Comparison of ENCODE assay signal across 19 cellular contexts in genomic region chr11:64739871-64740270, GRCh38. TPM values are rescaled to one million over a fixed set of nuclear protein-coding genes. Genes with fewer than 3 reads are reported as not detected.
DNase-seq lines count a peak whose midpoint lies in the region; ATAC-seq and TF ChIP-seq lines count a peak whose summit lies in the region.
"Had no signal": no experiment of that assay in that cellular context is flagged by ENCODE, and none has a peak within 500 bp of the region (broad histone marks: within the 10 kb centered on the region; RNA-seq: fewer than 3 reads in every experiment).

No MANE protein-coding gene starts in this region.

- H3K4me3 ChIP-seq in right cardiac atrium (ENCODE audit: low read length) (no peak overlapping the region), coronary artery (no peak overlapping the region)
- H3K4me3 ChIP-seq: Peyer's patch had no signal

- POLR2A ChIA-PET in activated B cell treated with CpG ODN at 0.5 μM for 24 hours (lab: Charles Lee) = interaction anchor here (0.5 to 1.4 kb wide), 5 partner anchors 10 to 111 kb away, joined by 3 to 5 read pairs (median 4); partner anchors contain the start of gene SF1
- POLR2A ChIA-PET in naive thymus-derived CD8-positive, alpha-beta T cell (lab: Charles Lee) = interaction anchor here (1.2 to 45.2 kb wide), 2 partner anchors 15 to 31 kb away, joined by 5 to 2320 read pairs; partner anchors contain the start of genes PYGM and SF1

- DNase-seq in right cardiac atrium (peak in 2 of 3 donors; percentile 21 to 57), left ventricle myocardium superior (no peak), activated B cell treated with CpG ODN at 0.5 μM for 24 hours (no peak), foreskin keratinocyte (no peak), epidermal melanocyte (ENCODE audit: insufficient read length, low spot score) (no peak), coronary artery (ENCODE audit: low spot score) (no peak)
- no peak for DNase-seq in naive thymus-derived CD8-positive, alpha-beta T cell
- DNase-seq: H7, IMR-90, NCI-H1105, NCI-H1694, NCI-H2081 treated with DMSO at 0.1 percent for 48 hours, NCI-H2171 treated with DMSO at 0.1 percent for 48 hours, NCI-H446, NCI-H526, Peyer's patch had no signal

- no peaks in the 10 kb centered on the region for H3K27me3 Mint-ChIP-seq in activated B cell treated with CpG ODN at 0.5 μM for 24 hours
- H3K27me3 Mint-ChIP-seq in naive thymus-derived CD8-positive, alpha-beta T cell = no peaks in the 10 kb centered on the region

- H3K4me1 Mint-ChIP-seq in activated B cell treated with CpG ODN at 0.5 μM for 24 hours = peaks cover 35% of the 10 kb centered on the region
- peaks cover 28 to 59% (median 51%) of the 10 kb centered on the region in 4 donors for H3K4me1 Mint-ChIP-seq in naive thymus-derived CD8-positive, alpha-beta T cell

- peak overlapping the region; percentile 24 for H3K27ac Mint-ChIP-seq in activated B cell treated with CpG ODN at 0.5 μM for 24 hours
- peak overlapping the region in 5 of 10 donors; percentile 15 to 85 (median 65) for H3K27ac Mint-ChIP-seq in naive thymus-derived CD8-positive, alpha-beta T cell

- no peak for TF ChIP-seq CTCF in activated B cell treated with CpG ODN at 0.5 μM for 24 hours (IDR thresholded peaks at IDR 0.05)
- no peak for TF ChIP-seq CTCF in foreskin keratinocyte (conservative IDR thresholded peaks at IDR 0.05)
- no peak for TF ChIP-seq CTCF in coronary artery (IDR thresholded peaks at IDR 0.05)

- H3K36me3 Mint-ChIP-seq in activated B cell treated with CpG ODN at 0.5 μM for 24 hours (ENCODE audit: low read depth) = peaks cover 67% of the 10 kb centered on the region
- peaks cover 0 to 68% (median 3%) of the 10 kb centered on the region in 3 donors for H3K36me3 Mint-ChIP-seq in naive thymus-derived CD8-positive, alpha-beta T cell

- intact Hi-C loops in right cardiac atrium (cut with DNase I) (no loop called here), left ventricle myocardium superior (cut with micrococcal nuclease) (no loop called here), activated B cell treated with CpG ODN at 0.5 μM for 24 hours (cut with micrococcal nuclease) (loop anchor here (5.0 kb wide), 1 partner anchor 423 kb away; the partner anchor contains the start of genes PRDX5 and TRMT112)

- CTCF ChIA-PET in activated B cell treated with CpG ODN at 0.5 μM for 24 hours (lab: Charles Lee) = interaction anchor here (5.8 kb wide), 1 partner anchor 51 kb away, joined by 49 read pairs; no protein-coding TSS in a partner anchor

- H3K9me3 Mint-ChIP-seq in activated B cell treated with CpG ODN at 0.5 μM for 24 hours = no peaks in the 10 kb centered on the region
- H3K9me3 Mint-ChIP-seq in naive thymus-derived CD8-positive, alpha-beta T cell = peaks cover 0 to 2% (median 0%) of the 10 kb centered on the region in 9 donors
- H3K9me3 Mint-ChIP-seq: CD8-positive, alpha-beta T cell had no signal

- WGBS in right cardiac atrium = 93% methylated on average over 12 of the region's 12 CpGs

- no peak for ATAC-seq in right cardiac atrium
- ATAC-seq in left ventricle myocardium superior = no peak
- no peak for ATAC-seq in activated B cell treated with CpG ODN at 0.5 μM for 24 hours (ENCODE audit: low read depth)
- no peak for ATAC-seq in naive thymus-derived CD8-positive, alpha-beta T cell
- ATAC-seq in foreskin keratinocyte = no peak
- ATAC-seq: CD8-positive, alpha-beta T cell had no signal

- no peak overlapping the region for H3K4me3 Mint-ChIP-seq in activated B cell treated with CpG ODN at 0.5 μM for 24 hours
- H3K4me3 Mint-ChIP-seq in naive thymus-derived CD8-positive, alpha-beta T cell = peak overlapping the region in 6 of 10 donors; percentile 22 to 100 (median 64)

- no peaks in the 10 kb centered on the region for H3K27me3 ChIP-seq in right cardiac atrium (ENCODE audit: control insufficient read depth, insufficient read depth)
- H3K27me3 ChIP-seq in foreskin keratinocyte = peaks cover 47% of the 10 kb centered on the region

- H3K27ac ChIP-seq in right cardiac atrium (ENCODE audit: low read length) = no peak overlapping the region
- no peak overlapping the region for H3K27ac ChIP-seq in foreskin keratinocyte
- H3K27ac ChIP-seq in coronary artery = no peak overlapping the region
- H3K27ac ChIP-seq: Peyer's patch had no signal

- H3K4me1 ChIP-seq in right cardiac atrium (ENCODE audit: control insufficient read depth, insufficient read depth, low read length) = no peaks in the 10 kb centered on the region
- no peaks in the 10 kb centered on the region for H3K4me1 ChIP-seq in foreskin keratinocyte

- H3K9me3 ChIP-seq in right cardiac atrium (ENCODE audit: control insufficient read depth, low read length) = no peaks in the 10 kb centered on the region
- H3K9me3 ChIP-seq: Peyer's patch had no signal

RNA-seq across cellular contexts. Expression of gene RASGRP2, which starts 4.1 kb away (rescaled TPM):
- total RNA-seq in right cardiac atrium (10 to 100 TPM; 25.5 to 37.3 (median 33.6) TPM), left ventricle myocardium superior (44.5 TPM), activated B cell treated with CpG ODN at 0.5 μM for 24 hours (165 and 177 TPM in 2 replicates), foreskin keratinocyte (0.14 and 0.31 TPM in 2 replicates)
- polyA plus RNA-seq in right cardiac atrium (69.6 TPM), foreskin keratinocyte (0.25 and 0.39 TPM in 2 replicates)
- 100 to 1,000 TPM; 679 to 682 TPM for total RNA-seq in naive thymus-derived CD8-positive, alpha-beta T cell
- polyA plus RNA-seq in naive thymus-derived CD8-positive, alpha-beta T cell = 100 to 1,000 TPM; 168 to 253 (median 185) TPM
- total RNA-seq: Daoy, IMR-90, SK-MEL-5 had no signal

RNA-seq across cellular contexts. Expression of gene NRXN2, which starts 16.9 kb away (rescaled TPM):
- total RNA-seq in right cardiac atrium (1 to 10 TPM; 2.1 to 5.7 (median 2.9) TPM), left ventricle myocardium superior (0.97 TPM), activated B cell treated with CpG ODN at 0.5 μM for 24 hours (0.54 and 0.73 TPM in 2 replicates), foreskin keratinocyte (not detected in 2 replicates)
- polyA plus RNA-seq in right cardiac atrium (2.2 TPM), foreskin keratinocyte (not detected in 2 replicates)
- under 1 TPM in 1 of 2 experiments, not detected in 1; 0.21 TPM for total RNA-seq in naive thymus-derived CD8-positive, alpha-beta T cell
- polyA plus RNA-seq in naive thymus-derived CD8-positive, alpha-beta T cell = not detected

RNA-seq across cellular contexts. Expression of gene PYGM, which starts 19.9 kb away (rescaled TPM):
- total RNA-seq in right cardiac atrium (10 to 100 TPM; 38.5 to 71.5 (median 57.9) TPM), left ventricle myocardium superior (175 TPM), activated B cell treated with CpG ODN at 0.5 μM for 24 hours (3.2 and 4.8 TPM in 2 replicates), foreskin keratinocyte (0.07 TPM in 2 replicates)
- polyA plus RNA-seq in right cardiac atrium (50.2 TPM), foreskin keratinocyte (0.07 and 0.19 TPM in 2 replicates)
- total RNA-seq in naive thymus-derived CD8-positive, alpha-beta T cell = 10 to 100 TPM; 13.0 to 18.4 TPM
- polyA plus RNA-seq in naive thymus-derived CD8-positive, alpha-beta T cell = under 1 TPM; 0.09 to 0.50 (median 0.49) TPM
- total RNA-seq: Daoy had no signal

RNA-seq across cellular contexts. Expression of gene SF1, which starts 38.5 kb away (rescaled TPM):
- 100 to 1,000 TPM; 188 to 203 (median 197) TPM for total RNA-seq in right cardiac atrium
- 72.8 TPM for polyA plus RNA-seq in right cardiac atrium
- total RNA-seq in left ventricle myocardium superior = 191 TPM
- total RNA-seq in activated B cell treated with CpG ODN at 0.5 μM for 24 hours = 640 and 687 TPM in 2 replicates
- total RNA-seq in naive thymus-derived CD8-positive, alpha-beta T cell = 1,000 to 10,000 TPM; 1,030 to 1,057 TPM
- polyA plus RNA-seq in naive thymus-derived CD8-positive, alpha-beta T cell = 100 to 1,000 TPM in 1 of 3 donors, 10 to 100 TPM in 2; 87.0 to 138 (median 96.6) TPM
- total RNA-seq in foreskin keratinocyte = 114 and 115 TPM in 2 replicates
- polyA plus RNA-seq in foreskin keratinocyte = 105 and 113 TPM in 2 replicates

Comparison
In these comparisons a context has a peak if more than half of its experiments do, and no peak if none do; other contexts are left out.
1. DNase-seq: peak in right cardiac atrium (2 of 3); none in left ventricle myocardium superior (single experiment), activated B cell treated with CpG ODN at 0.5 μM for 24 hours (single experiment), naive thymus-derived CD8-positive, alpha-beta T cell (0 of 10), foreskin keratinocyte (0 of 2), epidermal melanocyte (single experiment) and coronary artery (single experiment).
2. RNA of gene RASGRP2, which starts 4.1 kb away (total RNA-seq): 679 to 682 TPM in naive thymus-derived CD8-positive, alpha-beta T cell, 165 to 177 TPM in activated B cell treated with CpG ODN at 0.5 μM for 24 hours, 44.5 TPM in left ventricle myocardium superior (single experiment) and 25.5 to 37.3 TPM in right cardiac atrium; 0.14 to 0.31 TPM in foreskin keratinocyte; every median in the first group is over 10 times any median in the second.